ENCODE assay signal across 20 cellular contexts in genomic region chr1:43256675-43257570, GRCh38. TPM values are rescaled to one million over a fixed set of nuclear protein-coding genes. Genes with fewer than 3 reads are reported as not detected.
A peak's percentile ranks its signal among the peaks of the same experiment; 100 is the strongest.
DNase-seq lines count a peak whose midpoint lies in the region; ATAC-seq and TF ChIP-seq lines count a peak whose summit lies in the region.
"Had no signal": no experiment of that assay in that cellular context is flagged by ENCODE, and none has a peak within 500 bp of the region (broad histone marks: within the 10 kb centered on the region; RNA-seq: fewer than 3 reads in every experiment).

No MANE protein-coding gene starts in this region.

- H3K4me1 ChIP-seq in lower lobe of right lung (peaks cover 22% of the 10 kb centered on the region), stomach (peaks cover 18 to 35% (median 21%) of the 10 kb centered on the region in 4 donors), aorta (ENCODE audit: control insufficient read depth in 1 of 2, insufficient read depth in 2 of 2, low read length in 2 of 2) (no peaks in the 10 kb centered on the region), neural progenitor cell (no peaks in the 10 kb centered on the region)
- H3K4me1 ChIP-seq: suprapubic skin had no signal

- H3K9me3 ChIP-seq in lower lobe of right lung = no peaks in the 10 kb centered on the region
- no peaks in the 10 kb centered on the region for H3K9me3 ChIP-seq in stomach
- no peaks in the 10 kb centered on the region for H3K9me3 ChIP-seq in aorta (ENCODE audit: control insufficient read depth, low read length)
- peaks cover 3% of the 10 kb centered on the region for H3K9me3 ChIP-seq in neural progenitor cell (ENCODE audit: low read depth)
- H3K9me3 ChIP-seq: suprapubic skin had no signal

- H3K79me2 ChIP-seq in neural progenitor cell (ENCODE audit: low read depth) = no peaks in the 10 kb centered on the region

- no peaks in the 10 kb centered on the region for H3K4me1 Mint-ChIP-seq in neural progenitor cell
- H3K4me1 Mint-ChIP-seq: activated CD4-positive, alpha-beta T cell treated with anti-CD3 and anti-CD28 coated beads for 36 hours had no signal

- peaks cover 11% of the 10 kb centered on the region for H3K27me3 Mint-ChIP-seq in neural progenitor cell (ENCODE audit: insufficient read depth, low read depth)

- H3K9me3 Mint-ChIP-seq in neural progenitor cell = peaks cover 30% of the 10 kb centered on the region

- no peak overlapping the region for H2AFZ ChIP-seq in neural progenitor cell (replicated peaks)

- no peaks in the 10 kb centered on the region for H4K20me1 ChIP-seq in neural progenitor cell (ENCODE audit: low read depth)

- WGBS in stomach, 5 donors = 35 to 62% (median 50%) methylated on average over 8 of the region's 8 CpGs
- 88 to 91% methylated on average over 8 of the region's 8 CpGs for WGBS in aorta, 2 donors

- intact Hi-C loops in lower lobe of right lung (cut with DNase I) = no loop called here
- intact Hi-C loops in stomach (cut with DNase I; ENCODE audit: low total_unique reads) = no loop called here
- intact Hi-C loops in aorta (cut with DNase I) = no loop called here

- H3K27me3 ChIP-seq in lower lobe of right lung (ENCODE audit: low read depth) (no peaks in the 10 kb centered on the region), stomach (no peaks in the 10 kb centered on the region), aorta (ENCODE audit: control insufficient read depth in 1 of 2, insufficient read depth in 2 of 2, low read length in 1 of 2) (no peaks in the 10 kb centered on the region), neural progenitor cell (no peaks in the 10 kb centered on the region)
- H3K27me3 ChIP-seq: suprapubic skin had no signal

- ATAC-seq in lower lobe of right lung (peak; percentile 93 to 94), aorta (ENCODE audit: low FRiP score) (no peak)
- ATAC-seq: activated CD4-positive, alpha-beta T cell treated with anti-CD3 and anti-CD28 coated beads for 36 hours had no signal

- peak; percentile 33 for DNase-seq in NCI-H2196 treated with DMSO at 0.1 percent for 48 hours (lab: John Stamatoyannopoulos, UW; ENCODE audit: unreplicated experiment)
- peak; percentile 37 for DNase-seq in epithelial cell of prostate (ENCODE audit: low read depth, low spot score)
- DNase-seq in lower lobe of right lung = peak; percentile 78
- DNase-seq in stomach = peak; percentile 94
- no peak for DNase-seq in NCI-H1105 treated with DMSO at 0.1 percent for 48 hours (lab: John Stamatoyannopoulos, UW)
- no peak for DNase-seq in aorta
- DNase-seq in neural progenitor cell (ENCODE audit: low spot score) = no peak
- DNase-seq: activated CD4-positive, alpha-beta T cell treated with anti-CD3 and anti-CD28 coated beads for 36 hours; activated naive CD4-positive, alpha-beta T cell treated with Interleukin-2 at 50 U/mL for 16 hours; AML-193; cortex of kidney; MM.1S; NCI-H1930; NCI-H526; SK-N-SH; stimulated activated CD4-positive, alpha-beta T cell treated with anti-CD3 and anti-CD28 coated beads, Interleukin-4, amount 100 ng/mL, for 24 hours had no signal

- peak overlapping the region; percentile 7 for H3K27ac ChIP-seq in epithelial cell of prostate
- peak overlapping the region; percentile 49 for H3K27ac ChIP-seq in lower lobe of right lung
- peak overlapping the region; percentile 82 to 91 (median 85) for H3K27ac ChIP-seq in stomach
- H3K27ac ChIP-seq in aorta (ENCODE audit: low read depth in 1 of 2, low read length in 2 of 2) = no peak overlapping the region
- no peak overlapping the region for H3K27ac ChIP-seq in neural progenitor cell
- H3K27ac ChIP-seq: suprapubic skin had no signal

- no peaks in the 10 kb centered on the region for H3F3A ChIP-seq in neural progenitor cell (ENCODE audit: low read depth)

- H3K36me3 Mint-ChIP-seq in neural progenitor cell = no peaks in the 10 kb centered on the region

- no peak for TF ChIP-seq CTCF in lower lobe of right lung (IDR thresholded peaks at IDR 0.05)
- no peak for TF ChIP-seq CTCF in stomach (IDR thresholded peaks at IDR 0.05)
- no peak for TF ChIP-seq CTCF in neural progenitor cell (IDR thresholded peaks at IDR 0.05)

- no peak overlapping the region for H3K27ac Mint-ChIP-seq in neural progenitor cell
- H3K27ac Mint-ChIP-seq: activated CD4-positive, alpha-beta T cell treated with anti-CD3 and anti-CD28 coated beads for 36 hours had no signal

- no peak for TF ChIP-seq POLR2A in stomach (IDR thresholded peaks at IDR 0.05)

- no peak overlapping the region for H3K4me3 ChIP-seq in lower lobe of right lung
- no peak overlapping the region for H3K4me3 ChIP-seq in stomach
- H3K4me3 ChIP-seq in aorta (ENCODE audit: low read length in 2 of 2) = no peak overlapping the region
- no peak overlapping the region for H3K4me3 ChIP-seq in neural progenitor cell
- H3K4me3 ChIP-seq: suprapubic skin had no signal

- no peak overlapping the region for H3K4me3 Mint-ChIP-seq in neural progenitor cell
- H3K4me3 Mint-ChIP-seq: activated CD4-positive, alpha-beta T cell treated with anti-CD3 and anti-CD28 coated beads for 36 hours had no signal

- H3K36me3 ChIP-seq in lower lobe of right lung (no peaks in the 10 kb centered on the region), stomach (no peaks in the 10 kb centered on the region), aorta (ENCODE audit: control insufficient read depth in 1 of 2, insufficient read depth in 2 of 2, low read length in 1 of 2) (no peaks in the 10 kb centered on the region), neural progenitor cell (no peaks in the 10 kb centered on the region)
- H3K36me3 ChIP-seq: suprapubic skin had no signal

- TF ChIP-seq EP300 in stomach (IDR thresholded peaks at IDR 0.05) = no peak

- H3K9ac ChIP-seq in neural progenitor cell = no peak overlapping the region
- H3K9ac ChIP-seq: SK-N-SH had no signal

- no peak overlapping the region for H3K4me2 ChIP-seq in neural progenitor cell
- H3K4me2 ChIP-seq: SK-N-SH had no signal

RNA-seq across cellular contexts. Expression of gene TMEM125, which starts 12.9 kb away (rescaled TPM):
- total RNA-seq in lower lobe of right lung = 197 TPM
- total RNA-seq in stomach = 10 to 100 TPM in 3 of 5 donors, 1 to 10 TPM in 2; 7.0 to 41.9 (median 13.6) TPM
- polyA plus RNA-seq in stomach = 10 to 100 TPM; 19.2 to 38.8 (median 26.5) TPM
- total RNA-seq in aorta = not detected
- 1 to 10 TPM in 1 of 2 donors, not detected in 1; 6.1 TPM for polyA plus RNA-seq in aorta
- total RNA-seq in neural progenitor cell (ENCODE audit: low replicate concordance) = 0.73 and 2.2 TPM in 2 replicates
- total RNA-seq: activated CD4-positive, alpha-beta T cell treated with anti-CD3 and anti-CD28 coated beads for 36 hours; osteoblast had no signal
- polyA plus RNA-seq: SK-N-SH had no signal

RNA-seq across cellular contexts. Expression of gene C1orf210, which starts 28.5 kb away (rescaled TPM):
- total RNA-seq in lower lobe of right lung (19.1 TPM), stomach (10 to 100 TPM in 2 of 5 donors, 1 to 10 TPM in 2, not detected in 1; 4.3 to 24.3 (median 11.6) TPM), aorta (not detected), neural progenitor cell (ENCODE audit: low replicate concordance) (not detected in 2 replicates)
- polyA plus RNA-seq in stomach (10 to 100 TPM in 2 of 3 donors, 1 to 10 TPM in 1; 7.7 to 34.4 (median 20.2) TPM), aorta (1 to 10 TPM in 1 of 2 donors, not detected in 1; 2.3 TPM)
- total RNA-seq: activated CD4-positive, alpha-beta T cell treated with anti-CD3 and anti-CD28 coated beads for 36 hours; OCI-LY7; osteoblast; skeletal muscle tissue had no signal
- polyA plus RNA-seq: SK-N-SH had no signal

RNA-seq across cellular contexts. Expression of gene TIE1, which starts 43.9 kb away (rescaled TPM):
- total RNA-seq in lower lobe of right lung = 48.5 TPM
- total RNA-seq in stomach = 10 to 100 TPM in 4 of 5 donors, not detected in 1; 13.8 to 36.2 (median 16.4) TPM
- 1 to 10 TPM; 2.1 to 5.8 (median 3.1) TPM for polyA plus RNA-seq in stomach
- total RNA-seq in aorta = 10 to 100 TPM; 41.0 to 65.3 TPM
- 1 to 10 TPM; 4.0 to 4.1 TPM for polyA plus RNA-seq in aorta
- 0.21 and 0.25 TPM in 2 replicates for total RNA-seq in neural progenitor cell (ENCODE audit: low replicate concordance)
- total RNA-seq: activated CD4-positive, alpha-beta T cell treated with anti-CD3 and anti-CD28 coated beads for 36 hours; osteoblast had no signal

Comparison
In these comparisons a context has a peak if more than half of its experiments do, and no peak if none do; other contexts are left out.
1. DNase-seq: peak in NCI-H2196 treated with DMSO at 0.1 percent for 48 hours (single experiment), epithelial cell of prostate (single experiment), lower lobe of right lung (single experiment) and stomach (single experiment); none in NCI-H1105 treated with DMSO at 0.1 percent for 48 hours (single experiment), aorta (0 of 2) and neural progenitor cell (single experiment).
2. H3K27ac ChIP-seq: peak in epithelial cell of prostate (single experiment), lower lobe of right lung (single experiment) and stomach (5 of 5); none in aorta (0 of 2) and neural progenitor cell (single experiment).